Comparison of ENCODE assay signal across 29 cellular contexts in genomic region chr2:203916756-203917155, GRCh38. TPM values are rescaled to one million over a fixed set of nuclear protein-coding genes. Genes with fewer than 3 reads are reported as not detected.
"Had no signal": no experiment of that assay in that cellular context is flagged by ENCODE, and none has a peak within 500 bp of the region (broad histone marks: within the 10 kb centered on the region; RNA-seq: fewer than 3 reads in every experiment).

No MANE protein-coding gene starts in this region.

- H3K9me3 Mint-ChIP-seq: activated B cell treated with CpG ODN at 0.5 μM for 24 hours; activated CD4-positive, alpha-beta memory T cell treated with anti-CD3 and anti-CD28 coated beads, Interleukin-2, amount 10 ng/mL, durations not matched to agents 7 days and 5 days; activated CD4-positive, alpha-beta T cell treated with anti-CD3 and anti-CD28 coated beads, Interleukin-2, amount 10 ng/mL, durations not matched to agents 7 days and 5 days; activated naive CD4-positive, alpha-beta T cell treated with anti-CD3 and anti-CD28 coated beads, Interleukin-2, amount 10 ng/mL, durations not matched to agents 7 days and 5 days; activated naive CD4-positive, alpha-beta T cell treated with anti-CD3 and anti-CD28 coated beads, Interleukin-2, amount 50 U/mL, for 72 hours; activated naive CD8-positive, alpha-beta T cell treated with anti-CD3 and anti-CD28 coated beads, Interleukin-2, amount 10 ng/mL, durations not matched to agents 7 days and 5 days; brain; T-helper 2 cell treated with Interferon-gamma antibody and Interleukin-4, amounts not matched to agents 5 μg/mL and 100 μg/mL, for 36 hours had no signal

- DNase-seq: activated B cell treated with CpG ODN at 0.5 μM for 24 hours; activated CD4-positive, alpha-beta memory T cell treated with anti-CD3 and anti-CD28 coated beads, Interleukin-2, amount 10 ng/mL, durations not matched to agents 7 days and 5 days; activated CD4-positive, alpha-beta T cell treated with anti-CD3 and anti-CD28 coated beads, Interleukin-2, amount 10 ng/mL, durations not matched to agents 7 days and 5 days; activated CD4-positive, alpha-beta T cell treated with anti-CD3 and anti-CD28 coated beads, Interleukin-2, amount 50 U/mL, for 4 hours; activated CD8-positive, alpha-beta memory T cell treated with anti-CD3 and anti-CD28 coated beads, Interleukin-2, amount 50 U/mL, for 48 hours; activated gamma-delta T cell; activated naive CD4-positive, alpha-beta T cell; activated naive CD4-positive, alpha-beta T cell treated with anti-CD3 and anti-CD28 coated beads, Interleukin-2, amount 10 ng/mL, durations not matched to agents 7 days and 5 days; activated naive CD8-positive, alpha-beta T cell treated with anti-CD3 and anti-CD28 coated beads, Interleukin-2, amount 10 ng/mL, durations not matched to agents 7 days and 5 days; colonic mucosa; effector CD8-positive, alpha-beta T cell; esophagus squamous epithelium; heart right ventricle; SW 1271; T1000; WERI-Rb-1 had no signal

- H3K36me3 Mint-ChIP-seq: activated naive CD4-positive, alpha-beta T cell treated with anti-CD3 and anti-CD28 coated beads, Interleukin-2, amount 10 ng/mL, durations not matched to agents 7 days and 5 days; activated naive CD4-positive, alpha-beta T cell treated with anti-CD3 and anti-CD28 coated beads, Interleukin-2, amount 50 U/mL, for 72 hours; activated naive CD8-positive, alpha-beta T cell treated with anti-CD3 and anti-CD28 coated beads, Interleukin-2, amount 10 ng/mL, durations not matched to agents 7 days and 5 days; brain had no signal

- H3K27ac Mint-ChIP-seq: activated B cell treated with CpG ODN at 0.5 μM for 24 hours; activated CD4-positive, alpha-beta memory T cell treated with anti-CD3 and anti-CD28 coated beads, Interleukin-2, amount 10 ng/mL, durations not matched to agents 7 days and 5 days; activated CD4-positive, alpha-beta T cell treated with anti-CD3 and anti-CD28 coated beads, Interleukin-2, amount 10 ng/mL, durations not matched to agents 7 days and 5 days; activated naive CD4-positive, alpha-beta T cell treated with anti-CD3 and anti-CD28 coated beads, Interleukin-2, amount 10 ng/mL, durations not matched to agents 7 days and 5 days; activated naive CD4-positive, alpha-beta T cell treated with anti-CD3 and anti-CD28 coated beads, Interleukin-2, amount 50 U/mL, for 72 hours; activated naive CD8-positive, alpha-beta T cell treated with anti-CD3 and anti-CD28 coated beads, Interleukin-2, amount 10 ng/mL, durations not matched to agents 7 days and 5 days; brain; T-helper 2 cell treated with Interferon-gamma antibody and Interleukin-4, amounts not matched to agents 5 μg/mL and 100 μg/mL, for 36 hours had no signal

- ATAC-seq: activated CD4-positive, CD25-positive, alpha-beta regulatory T cell treated with anti-CD3 and anti-CD28 coated beads, Interleukin-2, amount 50 U/mL, for 24 hours; gastroesophageal sphincter; heart right ventricle had no signal

- H3K4me3 Mint-ChIP-seq: activated B cell treated with CpG ODN at 0.5 μM for 24 hours; activated CD4-positive, alpha-beta memory T cell treated with anti-CD3 and anti-CD28 coated beads, Interleukin-2, amount 10 ng/mL, durations not matched to agents 7 days and 5 days; activated CD4-positive, alpha-beta T cell treated with anti-CD3 and anti-CD28 coated beads, Interleukin-2, amount 10 ng/mL, durations not matched to agents 7 days and 5 days; activated naive CD4-positive, alpha-beta T cell treated with anti-CD3 and anti-CD28 coated beads, Interleukin-2, amount 10 ng/mL, durations not matched to agents 7 days and 5 days; activated naive CD8-positive, alpha-beta T cell treated with anti-CD3 and anti-CD28 coated beads, Interleukin-2, amount 10 ng/mL, durations not matched to agents 7 days and 5 days; brain; T-helper 2 cell treated with Interferon-gamma antibody and Interleukin-4, amounts not matched to agents 5 μg/mL and 100 μg/mL, for 36 hours had no signal

- H3K27me3 Mint-ChIP-seq: activated CD4-positive, alpha-beta T cell treated with anti-CD3 and anti-CD28 coated beads, Interleukin-2, amount 10 ng/mL, durations not matched to agents 7 days and 5 days; brain had no signal

RNA-seq across cellular contexts. Expression of gene ICOS, which starts 19.8 kb away (rescaled TPM):
- total RNA-seq: activated B cell treated with CpG ODN at 0.5 μM for 24 hours, ascending aorta, cardiac muscle cell, dermis microvascular lymphatic vessel endothelial cell, endothelial cell of umbilical vein, fibroblast of lung, fibroblast of villous mesenchyme, glomerular endothelial cell had no signal

RNA-seq across cellular contexts. Expression of gene CTLA4, which starts 49.2 kb away (rescaled TPM):
- total RNA-seq: ascending aorta, cardiac muscle cell, endothelial cell of umbilical vein, fibroblast of lung, fibroblast of villous mesenchyme, glomerular endothelial cell, hepatocyte had no signal
